8 cellular contexts compared by ENCODE assay signal in the genomic region with DNA sequence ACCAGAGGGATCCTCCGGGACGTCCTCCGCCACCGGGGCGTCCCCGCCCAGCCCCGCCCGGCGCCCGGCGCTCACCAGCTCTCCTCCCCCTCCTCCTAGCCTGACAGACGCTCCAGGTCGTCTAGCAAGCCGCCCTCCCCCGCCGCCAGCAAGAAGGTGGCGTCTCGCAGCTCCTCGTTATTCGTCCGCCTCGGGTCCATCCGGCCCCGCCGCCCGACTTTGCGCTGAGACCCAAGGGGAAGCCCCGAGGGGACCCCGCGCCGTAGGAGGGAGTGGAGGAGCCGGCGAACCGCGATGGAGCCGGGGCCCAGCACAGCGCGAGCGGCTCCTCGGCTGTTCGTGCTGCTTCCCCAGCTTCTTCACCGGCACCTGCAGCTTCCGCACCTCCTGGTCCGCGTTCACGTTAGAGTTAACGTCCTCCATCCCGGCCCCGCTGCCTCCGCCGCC. TPM values are rescaled to one million over a fixed set of nuclear protein-coding genes. Genes with fewer than 3 reads are reported as not detected.
DNase-seq lines count a peak whose midpoint lies in the region; ATAC-seq and TF ChIP-seq lines count a peak whose summit lies in the region.

No MANE protein-coding gene starts in this region.

- no peaks in the 10 kb centered on the region for H3K9me3 ChIP-seq in thyroid gland

- peaks cover 13% of the 10 kb centered on the region for H3K4me1 Mint-ChIP-seq in CD14-positive monocyte

- TF ChIP-seq POLR2A in thyroid gland (IDR thresholded peaks at IDR 0.05), result no peak

- CTCF ChIA-PET in RWPE1 (lab: Yijun Ruan, JAX), result interaction anchor here (0.7 kb wide), 1 partner anchor 73 kb away, joined by 3 read pairs; no protein-coding TSS in a partner anchor

- H3K4me3 Mint-ChIP-seq in CD14-positive monocyte, result peak overlapping the region; percentile 91 to 92

- peak overlapping the region; percentile 90 to 99 (median 95) for H3K4me3 ChIP-seq in thyroid gland (replicated peaks in 1 of 3)

- peaks cover 0 to 6% of the 10 kb centered on the region in 2 donors for H3K36me3 ChIP-seq in thyroid gland

- POLR2A ChIA-PET in RWPE1 (lab: Yijun Ruan, JAX; ENCODE audit: low non-redundant PET), result interaction anchor here (0.6 to 1.0 kb wide), 3 partner anchors 136 to 238 kb away, joined by 3 to 9 read pairs (median 8); no protein-coding TSS in a partner anchor

- TF ChIP-seq CTCF in CD14-positive monocyte (IDR thresholded peaks at IDR 0.05) (no peak), RWPE1 (conservative IDR thresholded peaks at IDR 0.05; ENCODE audit: low read depth) (no peak), omental fat pad (IDR thresholded peaks at IDR 0.05) (no peak), thyroid gland (IDR thresholded peaks at IDR 0.05) (no peak)

- H3K27ac ChIP-seq in RWPE1 (peak overlapping the region; percentile 96), thyroid gland (peak overlapping the region; percentile 75 to 95 (median 94))

- peaks cover 0 to 3% (median 2%) of the 10 kb centered on the region in 3 donors for H3K27me3 Mint-ChIP-seq in CD14-positive monocyte (ENCODE audit: low read depth in 3 of 3)

- H3K9me3 Mint-ChIP-seq in CD14-positive monocyte, result peaks cover 38 to 62% (median 52%) of the 10 kb centered on the region in 7 donors

- 0 to 1% methylated on average over 17 of the region's 51 CpGs for WGBS in thyroid gland, 2 donors

- intact Hi-C loops in CD14-positive monocyte (cut with micrococcal nuclease), result loop anchor here (2.0 to 10.0 kb wide), 4 partner anchors 14 to 49 kb away; a partner anchor contains a TSS
- intact Hi-C loops in thyroid gland (cut with DNase I), result loop anchor here (10.0 kb wide), 1 partner anchor 232 kb away; a partner anchor contains a TSS

- peak; percentile 44 for ATAC-seq in GM19438 (IDR thresholded peaks at IDR 0.05; ENCODE audit: low read depth, unreplicated experiment)
- ATAC-seq in HG03558 (IDR thresholded peaks at IDR 0.05; ENCODE audit: extremely low read depth, unreplicated experiment), result peak; percentile 24
- ATAC-seq in omental fat pad (ENCODE audit: low FRiP score), result peak; percentile 73

- peaks cover 39 to 42% of the 10 kb centered on the region in 2 donors for H3K36me3 Mint-ChIP-seq in CD14-positive monocyte

- H3K27ac Mint-ChIP-seq in CD14-positive monocyte, result peak overlapping the region; percentile 95 to 97 (median 97)

- H3K4me1 ChIP-seq in thyroid gland, result peaks cover 4 to 8% of the 10 kb centered on the region in 2 donors

- DNase-seq in CD14-positive monocyte (ENCODE audit: low spot score), result peak; percentile 76
- peak; percentile 75 for DNase-seq in RWPE1 (ENCODE audit: low spot score)
- DNase-seq in activated naive CD4-positive, alpha-beta T cell treated with Interleukin-2 at 50 U/mL for 16 hours, result peak; percentile 75
- peak; percentile 71 for DNase-seq in germinal center (ENCODE audit: low spot score)
- peak; percentile 31 for DNase-seq in omental fat pad (ENCODE audit: low spot score)
- DNase-seq in thyroid gland, result peak; percentile 74 to 76

- H3K27me3 ChIP-seq in thyroid gland, result no peaks in the 10 kb centered on the region

RNA-seq across cellular contexts. Expression of a gene that starts 26.3 kb away (rescaled TPM):
- polyA plus RNA-seq in CD14-positive monocyte, result 100 to 1,000 TPM in 1 of 2 donors, 10 to 100 TPM in 1; 76.4 to 129 TPM
- total RNA-seq in omental fat pad (10 to 100 TPM; 20.8 to 35.3 (median 28.6) TPM), thyroid gland (10 to 100 TPM; 18.2 to 29.5 (median 23.5) TPM)

RNA-seq across cellular contexts. Expression of a gene that starts 47.9 kb away (rescaled TPM):
- polyA plus RNA-seq in CD14-positive monocyte, result 100 to 1,000 TPM; 277 to 350 TPM
- 10 to 100 TPM in 3 of 4 donors, 1 to 10 TPM in 1; 1.8 to 20.4 (median 16.1) TPM for total RNA-seq in omental fat pad
- total RNA-seq in thyroid gland, result 1 to 10 TPM in 2 of 4 donors, under 1 TPM in 1, not detected in 1; 0.83 to 4.7 (median 2.0) TPM

Comparison
In these comparisons a context has a peak if more than half of its experiments do, and no peak if none do; other contexts are left out.
1. Peak in every context shown above with its lines: DNase-seq, ATAC-seq, H3K4me3 ChIP-seq and H3K27ac ChIP-seq.